Comparison of ENCODE assay signal across 10 cellular contexts in the genomic region with DNA sequence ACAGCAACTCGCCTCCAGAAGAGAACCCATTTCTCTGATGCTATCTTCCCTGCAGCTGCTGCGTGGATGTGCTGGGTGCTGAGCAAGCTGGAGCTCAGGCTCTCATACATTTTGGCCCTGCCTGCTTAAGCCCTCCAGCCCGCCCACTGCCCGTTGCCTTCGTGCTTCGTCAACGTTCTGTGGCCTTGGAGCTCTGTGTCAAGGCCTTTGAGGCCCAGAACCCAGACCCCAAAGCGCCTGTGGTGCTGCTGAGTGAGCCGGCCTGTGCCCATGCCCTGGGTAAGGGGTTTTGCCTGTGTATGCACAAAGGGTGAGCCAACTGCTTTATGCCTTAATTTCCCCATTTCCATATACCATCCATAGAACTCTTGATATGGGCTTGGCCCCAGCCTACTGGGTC. TPM values are rescaled to one million over a fixed set of nuclear protein-coding genes. Genes with fewer than 3 reads are reported as not detected.
DNase-seq lines count a peak whose midpoint lies in the region; ATAC-seq and TF ChIP-seq lines count a peak whose summit lies in the region.
"Had no signal": no experiment of that assay in that cellular context is flagged by ENCODE, and none has a peak within 500 bp of the region (broad histone marks: within the 10 kb centered on the region; RNA-seq: fewer than 3 reads in every experiment).

No MANE protein-coding gene starts in this region.

- H3K9ac ChIP-seq in SK-N-MC (ENCODE audit: insufficient read length) (no peak overlapping the region), rectal smooth muscle tissue (ENCODE audit: low read length) (no peak overlapping the region)

- peaks cover 9% of the 10 kb centered on the region for H3K4me1 ChIP-seq in rectal smooth muscle tissue (ENCODE audit: control insufficient read depth, insufficient read depth, low read length)

- H3K4me1 Mint-ChIP-seq in T-helper 1 cell treated with Interleukin-12 subunit alpha and Interleukin-12 subunit beta and Interleukin-4 antibody, amounts not matched to agents 30 μg/mL and 1 μg/mL, for 36 hours (ENCODE audit: low read depth): peaks cover 40% of the 10 kb centered on the region

- peaks cover 6% of the 10 kb centered on the region for H3K36me3 Mint-ChIP-seq in T-helper 1 cell treated with Interleukin-12 subunit alpha and Interleukin-12 subunit beta and Interleukin-4 antibody, amounts not matched to agents 30 μg/mL and 1 μg/mL, for 36 hours (ENCODE audit: low read depth)

- no peak for TF ChIP-seq CTCF in epithelial cell of proximal tubule (conservative IDR thresholded peaks at IDR 0.05; ENCODE audit: low read depth, low read length)

- H3K4me3 Mint-ChIP-seq in T-helper 1 cell treated with Interleukin-12 subunit alpha and Interleukin-12 subunit beta and Interleukin-4 antibody, amounts not matched to agents 30 μg/mL and 1 μg/mL, for 36 hours: peak overlapping the region; percentile 95

- H3K27me3 ChIP-seq in rectal smooth muscle tissue (ENCODE audit: control insufficient read depth, insufficient read depth, low read length): no peaks in the 10 kb centered on the region

- no peaks in the 10 kb centered on the region for H3K9me3 ChIP-seq in SK-N-MC (ENCODE audit: low read depth, low read length)

- H3K27ac Mint-ChIP-seq in T-helper 1 cell treated with Interleukin-12 subunit alpha and Interleukin-12 subunit beta and Interleukin-4 antibody, amounts not matched to agents 30 μg/mL and 1 μg/mL, for 36 hours: no peak overlapping the region

- H3K27ac ChIP-seq in SK-N-MC: no peak overlapping the region
- H3K27ac ChIP-seq in rectal smooth muscle tissue (ENCODE audit: low read depth, low read length): no peak overlapping the region

- H3K9me3 Mint-ChIP-seq in T-helper 1 cell treated with Interleukin-12 subunit alpha and Interleukin-12 subunit beta and Interleukin-4 antibody, amounts not matched to agents 30 μg/mL and 1 μg/mL, for 36 hours: no peaks in the 10 kb centered on the region

- ATAC-seq in HG03460 (IDR thresholded peaks at IDR 0.05; ENCODE audit: unreplicated experiment): no peak
- ATAC-seq in HG03378 (IDR thresholded peaks at IDR 0.05; ENCODE audit: unreplicated experiment): no peak

- DNase-seq in T-helper 1 cell: no peak
- no peak for DNase-seq in SK-N-MC (ENCODE audit: low read depth, low spot score)
- DNase-seq in epithelial cell of proximal tubule (ENCODE audit: low read depth): no peak
- no peak for DNase-seq in epidermal melanocyte (ENCODE audit: insufficient read length, low spot score)
- DNase-seq: 8988T, NCI-H2029 had no signal

- no peaks in the 10 kb centered on the region for H3K27me3 Mint-ChIP-seq in T-helper 1 cell treated with Interleukin-12 subunit alpha and Interleukin-12 subunit beta and Interleukin-4 antibody, amounts not matched to agents 30 μg/mL and 1 μg/mL, for 36 hours (ENCODE audit: low read depth)

- peak overlapping the region; percentile 91 for H3K4me3 ChIP-seq in SK-N-MC
- peak overlapping the region; percentile 71 for H3K4me3 ChIP-seq in epithelial cell of proximal tubule (ENCODE audit: low read depth, low read length)
- peak overlapping the region; percentile 93 for H3K4me3 ChIP-seq in rectal smooth muscle tissue (ENCODE audit: low read length)

- H3K36me3 ChIP-seq in SK-N-MC (ENCODE audit: insufficient read depth, low read length) (peaks cover 7% of the 10 kb centered on the region; the same call in 1 of the 2 replicates), rectal smooth muscle tissue (ENCODE audit: control insufficient read depth, insufficient read depth, low read length) (peaks cover 7% of the 10 kb centered on the region)

RNA-seq across cellular contexts. Expression of gene DPH2, which starts 1.1 kb away (rescaled TPM):
- 29.5 and 48.5 TPM in 2 replicates for total RNA-seq in epithelial cell of proximal tubule

RNA-seq across cellular contexts. Expression of gene ATP6V0B, which starts 3.8 kb away (rescaled TPM):
- 139 and 262 TPM in 2 replicates for total RNA-seq in epithelial cell of proximal tubule

RNA-seq across cellular contexts. Expression of gene B4GALT2, which starts 8.1 kb away (rescaled TPM):
- 69.5 and 105 TPM in 2 replicates for total RNA-seq in epithelial cell of proximal tubule

RNA-seq across cellular contexts. Expression of gene CCDC24, which starts 20.5 kb away (rescaled TPM):
- total RNA-seq in epithelial cell of proximal tubule: 6.6 and 7.3 TPM in 2 replicates

RNA-seq across cellular contexts. Expression of gene IPO13, which starts 24.2 kb away (rescaled TPM):
- total RNA-seq in epithelial cell of proximal tubule: 16.6 and 28.7 TPM in 2 replicates
